In the genomic region with DNA sequence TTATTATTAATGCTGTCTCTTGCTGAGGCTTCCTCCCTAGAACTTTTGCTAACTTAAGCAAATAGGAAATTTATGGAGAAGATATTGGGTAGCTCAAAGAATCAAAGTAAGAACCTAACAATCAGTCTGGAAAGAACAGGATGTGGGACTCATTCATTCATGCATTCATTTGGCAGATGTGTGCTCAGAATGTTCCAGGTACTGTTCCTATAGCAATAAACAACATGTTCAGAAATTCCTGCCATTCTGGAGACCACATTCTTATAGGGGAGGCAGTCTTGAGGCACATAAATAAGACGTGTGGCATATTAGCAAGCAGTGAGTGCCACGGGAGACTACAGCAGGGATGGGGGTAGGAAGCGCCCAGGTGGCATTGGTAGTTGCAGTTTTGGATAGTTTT, we compare ENCODE assay signal across 25 cellular contexts.
"Had no signal": no experiment of that assay in that cellular context is flagged by ENCODE, and none has a peak within 500 bp of the region (broad histone marks: within the 10 kb centered on the region; RNA-seq: fewer than 3 reads in every experiment).

No MANE protein-coding gene starts in this region.

- ATAC-seq: activated CD8-positive, alpha-beta T cell treated with anti-CD3 and anti-CD28 coated beads for 36 hours; activated T-cell treated with anti-CD3 and anti-CD28 coated beads, Interleukin-2, amount 50 U/mL, for 4 hours; activated T-helper 17 cell treated with anti-CD3 and anti-CD28 coated beads, Interleukin-2, amount 50 U/mL, for 72 hours; left colon; natural killer cell; stimulated activated memory B cell treated with anti-CD40 and anti-IgM and Interleukin-4, amounts not matched to agents 10 μg/mL and 1 μg/mL and 100 μg/mL, for 72 hours; stimulated activated naive CD8-positive, alpha-beta T cell treated with anti-CD3 and anti-CD28 coated beads, Interleukin-15, amount 100 ng/mL, for 72 hours; T-helper 17 cell had no signal

- DNase-seq: activated CD4-positive, alpha-beta T cell treated with anti-CD3 and anti-CD28 coated beads for 1 hour; activated CD4-positive, alpha-beta T cell treated with anti-CD3 and anti-CD28 coated beads, Interleukin-2, amount 50 U/mL, for 1 hour; activated CD8-positive, alpha-beta T cell treated with anti-CD3 and anti-CD28 coated beads for 36 hours; activated gamma-delta T cell treated with Interleukin-2 at 50 U/mL for 16 hours; activated naive CD4-positive, alpha-beta T cell treated with anti-CD3 and anti-CD28 coated beads, Interleukin-2, amount 50 U/mL, for 16 hours; activated T-cell treated with anti-CD3 and anti-CD28 coated beads, Interleukin-2, amount 50 U/mL, for 4 hours; amygdala; cerebellar nuclear complex; foreskin melanocyte; left colon; natural killer cell; retina; stimulated activated CD4-positive, alpha-beta T cell treated with anti-CD3 and anti-CD28 coated beads, Interleukin-1b, Interleukin-23, amount 100 ng/mL, for 48 hours; stimulated activated CD4-positive, alpha-beta T cell treated with anti-CD3 and anti-CD28 coated beads, Interleukin-4, amount 100 ng/mL, for 4 hours; stimulated activated naive CD8-positive, alpha-beta T cell treated with anti-CD3 and anti-CD28 coated beads, Interleukin-15, amount 100 ng/mL, for 72 hours; substantia nigra; T-helper 17 cell; T1000; upper lobe of left lung had no signal

- H3K27me3 ChIP-seq: esophagus muscularis mucosa, upper lobe of left lung, vagina had no signal

- H3K4me2 ChIP-seq: smooth muscle cell had no signal

- H3K27ac ChIP-seq: coronary artery, esophagus muscularis mucosa, upper lobe of left lung, vagina had no signal

- H3K4me3 ChIP-seq: coronary artery, esophagus muscularis mucosa, smooth muscle cell, upper lobe of left lung, vagina had no signal

- H3K36me3 ChIP-seq: upper lobe of left lung, vagina had no signal
